Comparison of ENCODE assay signal across 1 cellular context in genomic region chr6:56837322-56837894, GRCh38.
TF ChIP-seq lines count a peak whose summit lies in the region.

No MANE protein-coding gene starts in this region.

TF ChIP-seq in GM12878, 131 proteins besides CTCF, POLR2A, EP300 and RAD21 (continued from another document):
- no peak for TF ChIP-seq PBX3 (IDR thresholded peaks at IDR 0.05; ENCODE audit: insufficient replicate concordance, low read depth, low read length)
